Comparison of ENCODE assay signal across 9 cellular contexts in the genomic region with DNA sequence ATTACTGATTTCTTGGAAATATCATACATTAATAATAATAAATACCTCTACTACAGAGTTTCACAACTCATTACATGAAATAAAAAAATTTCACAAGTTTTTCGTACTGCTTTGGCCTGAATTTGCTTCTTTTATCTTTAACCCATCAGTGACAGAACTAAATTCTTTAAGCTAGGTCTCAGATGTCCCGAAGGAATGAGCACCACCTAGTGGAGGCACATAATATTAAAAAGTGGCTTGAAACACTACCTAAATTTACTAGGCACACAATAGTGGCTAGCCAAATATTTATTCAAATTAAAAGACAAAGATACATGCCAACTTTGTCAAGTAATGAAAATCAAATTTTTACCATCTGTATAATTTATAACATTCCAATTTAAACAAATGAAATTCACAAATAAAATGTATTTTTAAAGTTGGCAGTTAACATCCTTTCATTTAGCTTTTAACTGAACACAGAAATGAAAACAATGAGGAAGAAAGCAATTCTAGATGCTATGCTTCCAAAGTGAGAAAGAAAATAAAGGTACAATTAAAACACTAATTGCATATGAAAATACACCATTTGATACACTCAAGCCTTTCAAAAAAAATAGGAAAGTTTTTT.
DNase-seq lines count a peak whose midpoint lies in the region; ATAC-seq, FAIRE-seq and TF ChIP-seq lines count a peak whose summit lies in the region.
"Had no signal": no experiment of that assay in that cellular context is flagged by ENCODE, and none has a peak within 500 bp of the region (broad histone marks: within the 10 kb centered on the region; RNA-seq: fewer than 3 reads in every experiment).

No MANE protein-coding gene starts in this region.

- POLR2A ChIA-PET in endothelial cell of umbilical vein (lab: Charles Lee) = no interaction called here

- H3K4me1 ChIP-seq in endothelial cell of umbilical vein (ENCODE audit: control insufficient read depth, extremely low read depth, insufficient read depth, low read length) = peaks cover 13% of the 10 kb centered on the region

- no peaks in the 10 kb centered on the region for H3K9me3 Mint-ChIP-seq in T-helper 1 cell treated with Interleukin-12 subunit alpha and Interleukin-12 subunit beta and Interleukin-4 antibody, amounts not matched to agents 30 μg/mL and 1 μg/mL, for 36 hours

- no peak overlapping the region for H3K9ac ChIP-seq in endothelial cell of umbilical vein (replicated peaks; ENCODE audit: extremely low read depth, insufficient read depth, low read length)
- H3K9ac ChIP-seq: BLaER1 had no signal

- H3K36me3 ChIP-seq in endothelial cell of umbilical vein (ENCODE audit: control insufficient read depth in 2 of 2, extremely low read depth in 1 of 2, insufficient read depth in 2 of 2, low read length in 2 of 2) = no peaks in the 10 kb centered on the region
- H3K36me3 ChIP-seq: BLaER1 had no signal

- no peak overlapping the region for H3K4me3 ChIP-seq in LNCaP clone FGC (ENCODE audit: low read depth, low read length)
- H3K4me3 ChIP-seq in endothelial cell of umbilical vein (replicated peaks in 1 of 3; ENCODE audit: insufficient read depth in 1 of 3, low read depth in 1 of 3, low read length in 3 of 3) = no peak overlapping the region
- H3K4me3 ChIP-seq: BLaER1 had no signal

- ATAC-seq in GM19328 (IDR thresholded peaks at IDR 0.05; ENCODE audit: unreplicated experiment) = peak; percentile 59

- no peak overlapping the region for H3K27ac ChIP-seq in endothelial cell of umbilical vein (ENCODE audit: insufficient read depth, low read depth, low read length)

- no peaks in the 10 kb centered on the region for H4K20me1 ChIP-seq in endothelial cell of umbilical vein (replicated peaks; ENCODE audit: control insufficient read depth, extremely low read depth, insufficient read depth, low read length)
- H4K20me1 ChIP-seq: BLaER1 had no signal

- dilution Hi-C loops in endothelial cell of umbilical vein (cut with MboI; ENCODE audit: extremely low pct_ligation_motif_present, low sequenced_read_pairs) = no loop called here

- no peak for FAIRE-seq in endothelial cell of umbilical vein (lab: Jason Lieb, UNC)

- TF ChIP-seq CTCF in LNCaP clone FGC (IDR thresholded peaks at IDR 0.05; ENCODE audit: control insufficient read depth, extremely low read depth, insufficient read depth) = peak; percentile 71
- peak; percentile 37 to 40 for TF ChIP-seq CTCF in endothelial cell of umbilical vein (IDR thresholded peaks at IDR 0.05; ENCODE audit: extremely low read depth in 1 of 2, insufficient read depth in 1 of 2, low read depth in 1 of 2, low read length in 2 of 2)

- BruUV-seq in endothelial cell of umbilical vein (replicated peaks; lab: Mats Ljungman, UMichigan) = no TSS peak

- peak overlapping the region; percentile 98 for H2AFZ ChIP-seq in endothelial cell of umbilical vein (ENCODE audit: low read depth, low read length)

- H3K27me3 ChIP-seq in endothelial cell of umbilical vein (ENCODE audit: control insufficient read depth in 2 of 2, insufficient read depth in 2 of 2, low read length in 2 of 2) = no peaks in the 10 kb centered on the region
- H3K27me3 ChIP-seq: BLaER1 had no signal

- CTCF ChIA-PET in endothelial cell of umbilical vein (lab: Charles Lee) = interaction anchor here (0.6 to 3.5 kb wide), 68 partner anchors 9 to 676 kb away, joined by 3 to 117 read pairs (median 4); partner anchors contain the start of genes MPP7 and RAB18

- no peak for TF ChIP-seq POLR2A in endothelial cell of umbilical vein (IDR thresholded peaks at IDR 0.05; ENCODE audit: low read depth, low read length)

- no peaks in the 10 kb centered on the region for H3K9me1 ChIP-seq in endothelial cell of umbilical vein (replicated peaks; ENCODE audit: control insufficient read depth, extremely low read depth, insufficient read depth, low read length)

- intact Hi-C loops in endothelial cell of umbilical vein (cut with micrococcal nuclease) = loop anchor here (1.0 to 5.0 kb wide), 9 partner anchors 62 to 621 kb away; no protein-coding TSS in a partner anchor
- intact Hi-C loops in posterior vena cava (cut with DNase I) = loop anchor here (5.0 to 10.0 kb wide), 3 partner anchors 392 to 437 kb away; partner anchors contain the start of gene MKX (in 1 of the 2)

- peak overlapping the region; percentile 32 for H3K4me3 Mint-ChIP-seq in T-helper 1 cell treated with Interleukin-12 subunit alpha and Interleukin-12 subunit beta and Interleukin-4 antibody, amounts not matched to agents 30 μg/mL and 1 μg/mL, for 36 hours

- H3K36me3 Mint-ChIP-seq in T-helper 1 cell treated with Interleukin-12 subunit alpha and Interleukin-12 subunit beta and Interleukin-4 antibody, amounts not matched to agents 30 μg/mL and 1 μg/mL, for 36 hours (ENCODE audit: low read depth) = peaks cover 1% of the 10 kb centered on the region

- no peak overlapping the region for H3K27ac Mint-ChIP-seq in T-helper 1 cell treated with Interleukin-12 subunit alpha and Interleukin-12 subunit beta and Interleukin-4 antibody, amounts not matched to agents 30 μg/mL and 1 μg/mL, for 36 hours

- H3K9me3 ChIP-seq in endothelial cell of umbilical vein (replicated peaks; ENCODE audit: control insufficient read depth, insufficient read depth, low read length) = no peaks in the 10 kb centered on the region
- H3K9me3 ChIP-seq: BLaER1 had no signal

- peak; percentile 1 for DNase-seq in DMS79 treated with DMSO at 0.1 percent for 48 hours (lab: John Stamatoyannopoulos, UW)
- no peak for DNase-seq in DMS79 (lab: John Stamatoyannopoulos, UW)
- DNase-seq in LNCaP clone FGC (ENCODE audit: low read depth) = peak; percentile 56
- peak; percentile 71 for DNase-seq in endothelial cell of umbilical vein (ENCODE audit: low read depth, low spot score)
- DNase-seq in mucosa of gallbladder (ENCODE audit: low spot score) = peak; percentile 40
- no peak for DNase-seq in posterior vena cava (ENCODE audit: low spot score)

- peak overlapping the region; percentile 21 for H3K4me2 ChIP-seq in endothelial cell of umbilical vein (ENCODE audit: insufficient read depth, low read length)

- peaks cover 2% of the 10 kb centered on the region for H3K27me3 Mint-ChIP-seq in T-helper 1 cell treated with Interleukin-12 subunit alpha and Interleukin-12 subunit beta and Interleukin-4 antibody, amounts not matched to agents 30 μg/mL and 1 μg/mL, for 36 hours (ENCODE audit: low read depth)

- no peaks in the 10 kb centered on the region for H3K79me2 ChIP-seq in endothelial cell of umbilical vein (ENCODE audit: control insufficient read depth, insufficient read depth, low read length)

- H3K4me1 Mint-ChIP-seq in T-helper 1 cell treated with Interleukin-12 subunit alpha and Interleukin-12 subunit beta and Interleukin-4 antibody, amounts not matched to agents 30 μg/mL and 1 μg/mL, for 36 hours (ENCODE audit: low read depth) = peaks cover 13% of the 10 kb centered on the region

TF ChIP-seq in endothelial cell of umbilical vein, 7 proteins besides CTCF, POLR2A, EP300 and RAD21:
- no peak for TF ChIP-seq FOS (IDR thresholded peaks at IDR 0.05; ENCODE audit: borderline replicate concordance, insufficient read depth, low read length)
- TF ChIP-seq GATA2 (IDR thresholded peaks at IDR 0.05; ENCODE audit: insufficient read depth, insufficient read length, low read depth, low read length) = peak; percentile 46

Comparison
In these comparisons a context has a peak if more than half of its experiments do, and no peak if none do; other contexts are left out.
1. DNase-seq: peak in DMS79 treated with DMSO at 0.1 percent for 48 hours (single experiment), LNCaP clone FGC (single experiment), endothelial cell of umbilical vein (single experiment) and mucosa of gallbladder (single experiment); none in DMS79 (single experiment) and posterior vena cava (single experiment).